28 cellular contexts compared by ENCODE assay signal in the genomic region with DNA sequence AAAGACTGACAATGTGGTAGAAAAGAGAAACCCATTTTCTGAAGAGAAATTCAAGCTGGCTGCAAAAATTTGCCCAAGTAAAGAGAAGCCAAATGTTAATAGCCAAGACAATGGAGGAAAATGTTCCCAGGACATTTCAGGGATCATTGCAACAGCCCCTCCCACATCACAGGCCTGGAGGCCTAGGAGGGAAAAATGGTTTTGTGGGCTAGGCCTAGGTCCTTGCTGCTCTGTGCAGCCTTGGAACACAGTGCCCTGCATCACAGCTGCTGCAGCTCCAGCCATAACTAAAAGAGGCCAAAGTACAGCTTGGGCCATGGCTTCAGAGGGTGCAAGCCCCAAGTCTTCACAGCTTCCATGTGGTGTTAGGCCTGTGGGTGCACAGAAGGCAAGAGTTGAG.
"Had no signal": no experiment of that assay in that cellular context is flagged by ENCODE, and none has a peak within 500 bp of the region (broad histone marks: within the 10 kb centered on the region; RNA-seq: fewer than 3 reads in every experiment).

No MANE protein-coding gene starts in this region.

- H3K27ac ChIP-seq: colonic mucosa, coronary artery, dorsolateral prefrontal cortex, epithelial cell of prostate, esophagus muscularis mucosa, esophagus squamous epithelium, foreskin keratinocyte, gastrocnemius medialis, gastroesophageal sphincter, heart left ventricle, heart right ventricle had no signal

- H3K36me3 ChIP-seq: colonic mucosa, esophagus muscularis mucosa, esophagus squamous epithelium, gastrocnemius medialis, gastroesophageal sphincter, heart left ventricle, heart right ventricle had no signal

- H3K9me3 ChIP-seq: colonic mucosa, gastrocnemius medialis had no signal

- FAIRE-seq: colon, endometrium, endothelial cell of umbilical vein, frontal cortex had no signal

- H3K4me3 ChIP-seq: colonic mucosa, coronary artery, dorsolateral prefrontal cortex, esophagus muscularis mucosa, esophagus squamous epithelium, gastrocnemius medialis, gastroesophageal sphincter, heart left ventricle, heart right ventricle had no signal

- DNase-seq: colonic mucosa; cortex of kidney; dermis blood vessel endothelial cell; dorsolateral prefrontal cortex; effector CD4-positive, alpha-beta T cell; effector CD8-positive, alpha-beta T cell; effector memory CD4-positive, alpha-beta T cell; effector memory CD8-positive, alpha-beta T cell; endodermal cell; erythroblast; esophagus squamous epithelium; foreskin fibroblast; foreskin keratinocyte; foreskin melanocyte; gastrocnemius medialis; glutamatergic neuron; head of caudate nucleus; heart left ventricle; heart right ventricle had no signal

- H3K4me1 ChIP-seq: colonic mucosa, esophagus muscularis mucosa, esophagus squamous epithelium, foreskin keratinocyte, gastrocnemius medialis, gastroesophageal sphincter, heart left ventricle, heart right ventricle had no signal

- ATAC-seq: effector memory CD8-positive, alpha-beta T cell; esophagus mucosa; foreskin keratinocyte; gastrocnemius medialis; gastroesophageal sphincter; heart left ventricle; heart right ventricle had no signal

- H3K27me3 ChIP-seq: colonic mucosa, dorsolateral prefrontal cortex, esophagus muscularis mucosa, esophagus squamous epithelium, foreskin keratinocyte, gastrocnemius medialis, gastroesophageal sphincter, heart left ventricle, heart right ventricle had no signal
